ENCODE assay signal across 8 cellular contexts in the genomic region with DNA sequence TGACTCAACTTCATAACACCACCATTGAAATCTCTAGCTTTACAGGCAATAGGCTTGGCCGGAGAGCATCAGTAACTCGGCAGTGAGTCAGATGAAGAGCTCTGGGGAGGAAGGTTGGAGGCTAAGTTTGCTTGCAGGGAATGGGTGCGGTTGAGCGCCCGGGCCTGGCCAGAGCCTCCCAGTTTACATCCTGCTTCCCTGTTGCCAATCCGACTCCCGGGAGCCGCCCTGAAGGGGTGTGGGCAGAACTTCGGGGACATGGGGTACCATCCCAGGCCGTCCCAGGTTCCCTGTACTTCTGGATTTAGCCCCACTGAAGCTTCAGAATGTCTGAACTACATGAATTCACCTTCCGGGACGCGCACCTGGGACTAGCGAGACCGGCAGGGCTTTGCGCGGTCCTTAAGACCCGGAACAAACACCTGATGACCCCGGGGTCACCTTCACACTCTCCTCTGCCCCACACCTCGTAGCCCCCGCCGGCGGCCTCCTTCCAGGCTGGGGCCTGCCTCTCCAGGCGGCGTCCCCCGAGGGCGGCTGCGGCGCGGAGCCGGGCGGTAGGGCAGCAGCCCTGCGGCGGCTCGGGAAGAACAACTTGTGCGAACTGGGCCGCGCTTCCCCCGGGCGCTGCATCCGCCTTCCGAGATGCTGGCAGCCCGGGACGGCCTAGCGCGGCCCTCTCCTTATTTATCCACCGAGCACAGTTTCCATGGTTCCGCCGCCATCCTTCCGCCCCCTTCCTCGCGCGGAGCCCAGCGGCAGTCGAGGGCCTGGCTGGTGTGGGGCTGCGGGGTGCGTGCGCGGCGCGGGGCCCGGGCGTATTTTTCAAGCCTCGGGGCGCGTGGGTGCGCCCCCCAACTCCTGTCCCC. TPM values are rescaled to one million over a fixed set of nuclear protein-coding genes. Genes with fewer than 3 reads are reported as not detected.
A peak's percentile ranks its signal among the peaks of the same experiment; 100 is the strongest.
DNase-seq lines count a peak whose midpoint lies in the region; ATAC-seq and TF ChIP-seq lines count a peak whose summit lies in the region.

No MANE protein-coding gene starts in this region.

- peak overlapping the region; percentile 88 for H3K27ac Mint-ChIP-seq in endodermal cell

- no peaks in the 10 kb centered on the region for H3K9me3 ChIP-seq in endodermal cell (ENCODE audit: control insufficient read depth, low read length)
- no peaks in the 10 kb centered on the region for H3K9me3 ChIP-seq in thymus (ENCODE audit: control insufficient read depth)

- H3K9me3 Mint-ChIP-seq in endodermal cell, result no peaks in the 10 kb centered on the region

- peak overlapping the region; percentile 4 for H3K9ac ChIP-seq in endodermal cell (ENCODE audit: extremely low read depth, low read length, poor library complexity, severe bottlenecking)

- H3K4me3 ChIP-seq in endodermal cell (ENCODE audit: low read length) (peak overlapping the region; percentile 79), thymus (ENCODE audit: low read length) (peak overlapping the region; percentile 87)

- H3K36me3 ChIP-seq in endodermal cell (ENCODE audit: control insufficient read depth, insufficient read depth, low read length), result no peaks in the 10 kb centered on the region
- peaks cover 3% of the 10 kb centered on the region for H3K36me3 ChIP-seq in thymus (ENCODE audit: control insufficient read depth, insufficient read depth)

- no peaks in the 10 kb centered on the region for H3K27me3 Mint-ChIP-seq in endodermal cell (ENCODE audit: insufficient read depth)

- DNase-seq in ACHN (peak; percentile 76), LHCN-M2 (ENCODE audit: low read depth) (peak; percentile 43), endodermal cell (peak; percentile 85), mesenteric fat pad (ENCODE audit: low spot score) (peak; percentile 91)
- DNase-seq in activated CD4-positive, alpha-beta T cell treated with anti-CD3 and anti-CD28 coated beads for 48 hours, result peak; percentile 44

- peaks cover 15% of the 10 kb centered on the region for H3K4me1 Mint-ChIP-seq in endodermal cell

- no peaks in the 10 kb centered on the region for H3K36me3 Mint-ChIP-seq in endodermal cell (ENCODE audit: low read depth)

- in situ Hi-C loops in ACHN (cut with HindIII; ENCODE audit: low pct_ligation_motif_present, low pct_unique_long_range_greater_than_20kb, low sequenced_read_pairs), result no loop called here

- WGBS in endodermal cell (ENCODE audit: insufficient coverage in 1 of 2, insufficient read length in 1 of 2), 2 experiments, result 9 to 11% methylated on average over 19 to 67 of the region's 67 CpGs
- WGBS in thymus, result 20% methylated on average over 67 of the region's 67 CpGs

- peak; percentile 24 for ATAC-seq in GM19397 (IDR thresholded peaks at IDR 0.05; ENCODE audit: unreplicated experiment)
- ATAC-seq in HG03565 (IDR thresholded peaks at IDR 0.05; ENCODE audit: unreplicated experiment), result no peak

- no peak for TF ChIP-seq CTCF in endodermal cell (conservative IDR thresholded peaks at IDR 0.05)

- H3K4me1 ChIP-seq in endodermal cell (ENCODE audit: control insufficient read depth, insufficient read depth, low read length) (peaks cover 4% of the 10 kb centered on the region), thymus (ENCODE audit: control insufficient read depth, insufficient read depth, low read length) (peaks cover 14% of the 10 kb centered on the region)

- peaks cover 8% of the 10 kb centered on the region for H3K27me3 ChIP-seq in endodermal cell (ENCODE audit: control insufficient read depth, insufficient read depth, low read length, poor library complexity, severe bottlenecking)
- H3K27me3 ChIP-seq in thymus (ENCODE audit: control insufficient read depth, insufficient read depth), result no peaks in the 10 kb centered on the region

- H3K27ac ChIP-seq in endodermal cell (ENCODE audit: low read depth, low read length) (no peak overlapping the region), thymus (ENCODE audit: low read depth) (peak overlapping the region; percentile 99)

- H3K4me3 Mint-ChIP-seq in endodermal cell, result peak overlapping the region; percentile 66

RNA-seq across cellular contexts. Expression of a gene that starts 56.6 kb away (rescaled TPM):
- total RNA-seq in LHCN-M2 (2014; rRNA removed), result 9.9 and 11.5 TPM in 2 replicates
- 5.4 TPM for polyA plus RNA-seq in LHCN-M2 (2012)
- 10 to 100 TPM; 51.2 to 64.3 TPM for total RNA-seq in endodermal cell
- polyA plus RNA-seq in endodermal cell (2013, experiment 1 of 2), result 13.7 TPM
- polyA plus RNA-seq in endodermal cell (2013, experiment 2 of 2), result 15.6 TPM
- total RNA-seq in mesenteric fat pad, result 94.5 TPM
- polyA plus RNA-seq in thymus, result 9.2 TPM
